Comparison of ENCODE assay signal across 8 cellular contexts in the genomic region with DNA sequence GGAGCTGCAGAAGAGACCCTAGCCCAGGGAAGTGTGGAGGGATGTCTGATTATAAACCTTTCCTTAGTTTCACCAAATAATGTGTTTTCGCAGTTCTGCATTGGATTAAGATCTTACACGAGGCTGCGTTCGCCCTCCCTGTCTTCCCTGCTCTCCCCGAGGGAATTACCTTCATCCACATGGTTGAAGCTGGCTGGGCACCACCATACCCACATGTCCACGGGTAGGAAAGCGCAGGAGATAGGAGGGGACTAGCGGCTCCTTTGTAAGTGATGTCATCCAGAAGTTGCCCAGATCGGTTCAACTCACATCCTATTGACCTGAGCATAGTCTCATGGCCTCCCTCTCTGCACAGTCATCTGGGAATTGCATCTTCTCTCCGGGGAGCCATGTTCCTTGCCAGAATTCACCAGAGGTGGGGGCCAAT. TPM values are rescaled to one million over a fixed set of nuclear protein-coding genes. Genes with fewer than 3 reads are reported as not detected.
DNase-seq lines count a peak whose midpoint lies in the region; ATAC-seq and TF ChIP-seq lines count a peak whose summit lies in the region.

No MANE protein-coding gene starts in this region.

- H3K36me3 ChIP-seq in lung (ENCODE audit: control insufficient read depth in 2 of 2, insufficient read depth in 2 of 2, low read length in 2 of 2) (no peaks in the 10 kb centered on the region), tibial nerve (peaks cover 0 to 19% (median 0%) of the 10 kb centered on the region in 3 donors)

- ATAC-seq in lung (ENCODE audit: insufficient read depth, low FRiP score) = no peak
- ATAC-seq in HG03521 (IDR thresholded peaks at IDR 0.05; ENCODE audit: unreplicated experiment) = no peak
- ATAC-seq in HG02885 (IDR thresholded peaks at IDR 0.05; ENCODE audit: poor library complexity, unreplicated experiment) = no peak

- DNase-seq in COR-L47 (lab: John Stamatoyannopoulos, UW) (peak; percentile 28), HK-2 (ENCODE audit: unreplicated experiment) (peak; percentile 60), RPMI8226 (peak; percentile 11), lung (ENCODE audit: low spot score) (no peak), tibial nerve (ENCODE audit: low spot score in 2 of 2) (no peak)

- TF ChIP-seq EP300 in tibial nerve (IDR thresholded peaks at IDR 0.05) = no peak

- no peaks in the 10 kb centered on the region for H3K27me3 ChIP-seq in lung (ENCODE audit: control insufficient read depth, insufficient read depth)
- no peaks in the 10 kb centered on the region for H3K27me3 ChIP-seq in tibial nerve

- H3K4me1 ChIP-seq in lung (ENCODE audit: control insufficient read depth in 2 of 2, insufficient read depth in 2 of 2, low read length in 2 of 2) (peaks cover 5 to 8% of the 10 kb centered on the region in 2 donors), tibial nerve (peaks cover 0 to 31% (median 18%) of the 10 kb centered on the region in 4 donors)

- H3K4me3 ChIP-seq in lung = peak overlapping the region; percentile 71
- peak overlapping the region; percentile 91 to 98 (median 96) for H3K4me3 ChIP-seq in tibial nerve

- TF ChIP-seq CTCF in lung (IDR thresholded peaks at IDR 0.05; ENCODE audit: control extremely low read depth, extremely low read depth) = no peak
- no peak for TF ChIP-seq CTCF in tibial nerve (IDR thresholded peaks at IDR 0.05)

- 10 to 21% methylated on average over 10 of the region's 10 CpGs for WGBS in lung, 2 donors
- WGBS in tibial nerve, 2 donors = 11 to 14% methylated on average over 10 of the region's 10 CpGs

- peak overlapping the region; percentile 72 for H3K27ac ChIP-seq in cingulate gyrus (ENCODE audit: low read depth, low read length)
- peak overlapping the region; percentile 88 to 93 for H3K27ac ChIP-seq in lung (ENCODE audit: low read depth in 1 of 2, low read length in 1 of 2)
- peak overlapping the region in 3 of 4 donors; percentile 84 to 95 (median 91) for H3K27ac ChIP-seq in tibial nerve

- H3K9me3 ChIP-seq in lung (ENCODE audit: control insufficient read depth in 2 of 2, insufficient read depth in 1 of 2, low read length in 1 of 2) (no peaks in the 10 kb centered on the region), tibial nerve (no peaks in the 10 kb centered on the region)

- no peak for TF ChIP-seq POLR2A in tibial nerve (IDR thresholded peaks at IDR 0.05)

RNA-seq across cellular contexts. Expression of gene TTL, which starts 1.1 kb away (rescaled TPM):
- total RNA-seq in lung (10 to 100 TPM; 31.2 to 32.8 TPM), tibial nerve (10 to 100 TPM; 11.8 to 27.8 (median 23.3) TPM)
- polyA plus RNA-seq in lung = 10 to 100 TPM; 12.5 to 14.3 TPM

RNA-seq across cellular contexts. Expression of gene RGPD8, which starts 49.6 kb away (rescaled TPM):
- 10 to 100 TPM; 10.2 to 51.1 TPM for total RNA-seq in lung
- 1 to 10 TPM in 1 of 2 donors, under 1 TPM in 1; 0.81 to 2.1 TPM for polyA plus RNA-seq in lung
- 10 to 100 TPM; 10.2 to 24.3 (median 19.0) TPM for total RNA-seq in tibial nerve

RNA-seq across cellular contexts. Expression of gene POLR1B, which starts 59.2 kb away (rescaled TPM):
- total RNA-seq in lung (10 to 100 TPM; 20.9 to 26.4 TPM), tibial nerve (10 to 100 TPM; 10.3 to 14.9 (median 12.1) TPM)
- 1 to 10 TPM; 4.9 to 9.4 TPM for polyA plus RNA-seq in lung

Comparison
In these comparisons a context has a peak if more than half of its experiments do, and no peak if none do; other contexts are left out.
1. DNase-seq: peak in COR-L47 (single experiment), HK-2 (single experiment) and RPMI8226 (single experiment); none in lung (single experiment) and tibial nerve (0 of 2).
2. Peak in every context shown above with its lines, with median percentiles within 50 percentile points of each other: H3K27ac ChIP-seq.